ENCODE assay signal across 9 cellular contexts in genomic region chr6:157236040-157236725, GRCh38.
DNase-seq lines count a peak whose midpoint lies in the region; ATAC-seq and TF ChIP-seq lines count a peak whose summit lies in the region.
"Had no signal": no experiment of that assay in that cellular context is flagged by ENCODE, and none has a peak within 500 bp of the region (broad histone marks: within the 10 kb centered on the region; RNA-seq: fewer than 3 reads in every experiment).

No MANE protein-coding gene starts in this region.

- POLR2A ChIA-PET in RWPE1 (lab: Yijun Ruan, JAX; ENCODE audit: low non-redundant PET), result no interaction called here
- POLR2A ChIA-PET in activated CD4-positive, alpha-beta T cell treated with anti-CD3 and anti-CD28 coated beads, Interleukin-2, amount 10 ng/mL, durations not matched to agents 7 days and 5 days (lab: Charles Lee), result no interaction called here

- H3K27me3 ChIP-seq in GM06990 (replicated peaks; ENCODE audit: control insufficient read depth, insufficient read depth, low read length) (peaks cover 2% of the 10 kb centered on the region), osteoblast (ENCODE audit: insufficient read depth, low read length) (peaks cover 47% of the 10 kb centered on the region)

- no peak for ATAC-seq in T-helper 17 cell
- ATAC-seq: HCT116 had no signal

- H3K36me3 ChIP-seq in GM06990 (ENCODE audit: control insufficient read depth, insufficient read depth, low read length) (no peaks in the 10 kb centered on the region), osteoblast (ENCODE audit: insufficient read depth, low read length) (no peaks in the 10 kb centered on the region)

- no peaks in the 10 kb centered on the region for H3K79me2 ChIP-seq in osteoblast (ENCODE audit: insufficient read depth, low read length)

- H3K4me3 ChIP-seq in GM06990 (replicated peaks; ENCODE audit: low read depth, low read length) (peak overlapping the region; percentile 27), fibroblast of mammary gland (ENCODE audit: control insufficient read depth, low read depth, low read length) (peak overlapping the region; percentile 50), osteoblast (ENCODE audit: insufficient read depth, low read length) (peak overlapping the region; percentile 74)

- H3K27ac Mint-ChIP-seq in T-helper 17 cell, result peak overlapping the region; percentile 88
- no peak overlapping the region for H3K27ac Mint-ChIP-seq in activated CD4-positive, alpha-beta T cell treated with anti-CD3 and anti-CD28 coated beads, Interleukin-2, amount 10 ng/mL, durations not matched to agents 7 days and 5 days

- H3K9me3 ChIP-seq in T-helper 17 cell (ENCODE audit: control insufficient read depth, low read length, poor library complexity, severe bottlenecking), result no peaks in the 10 kb centered on the region
- no peaks in the 10 kb centered on the region for H3K9me3 ChIP-seq in osteoblast (ENCODE audit: low read depth, low read length)

- H3K9me3 Mint-ChIP-seq in activated CD4-positive, alpha-beta T cell treated with anti-CD3 and anti-CD28 coated beads, Interleukin-2, amount 10 ng/mL, durations not matched to agents 7 days and 5 days, result no peaks in the 10 kb centered on the region

- CTCF ChIA-PET in RWPE1 (lab: Yijun Ruan, JAX), result interaction anchor here (0.6 to 2.3 kb wide), 7 partner anchors 9 to 1881 kb away, joined by 3 to 9 read pairs (median 3); no protein-coding TSS in a partner anchor
- CTCF ChIA-PET in activated CD4-positive, alpha-beta T cell treated with anti-CD3 and anti-CD28 coated beads, Interleukin-2, amount 10 ng/mL, durations not matched to agents 7 days and 5 days (lab: Charles Lee), result interaction anchor here (0.6 to 2.7 kb wide), 16 partner anchors 12 to 494 kb away, joined by 3 to 18 read pairs (median 4); no protein-coding TSS in a partner anchor

- peaks cover 24% of the 10 kb centered on the region for H3K4me1 Mint-ChIP-seq in T-helper 17 cell
- peaks cover 25% of the 10 kb centered on the region for H3K4me1 Mint-ChIP-seq in activated CD4-positive, alpha-beta T cell treated with anti-CD3 and anti-CD28 coated beads, Interleukin-2, amount 10 ng/mL, durations not matched to agents 7 days and 5 days

- H4K20me1 ChIP-seq in osteoblast (ENCODE audit: insufficient read depth, low read length), result no peaks in the 10 kb centered on the region

- H3K27ac ChIP-seq in osteoblast (ENCODE audit: low read depth, low read length), result no peak overlapping the region
- H3K27ac ChIP-seq in RWPE1, result no peak overlapping the region

- peak overlapping the region; percentile 98 for H3K4me3 Mint-ChIP-seq in T-helper 17 cell
- no peak overlapping the region for H3K4me3 Mint-ChIP-seq in activated CD4-positive, alpha-beta T cell treated with anti-CD3 and anti-CD28 coated beads, Interleukin-2, amount 10 ng/mL, durations not matched to agents 7 days and 5 days

- H3K36me3 Mint-ChIP-seq in T-helper 17 cell (ENCODE audit: low read depth), result peaks cover 4% of the 10 kb centered on the region
- peaks cover 7% of the 10 kb centered on the region for H3K36me3 Mint-ChIP-seq in activated CD4-positive, alpha-beta T cell treated with anti-CD3 and anti-CD28 coated beads, Interleukin-2, amount 10 ng/mL, durations not matched to agents 7 days and 5 days (ENCODE audit: low read depth)

- H3K4me2 ChIP-seq in osteoblast (ENCODE audit: insufficient read depth, low read length), result peak overlapping the region; percentile 89

- no peak for DNase-seq in GM06990 (ENCODE audit: extremely low read depth, insufficient read length)
- no peak for DNase-seq in T-helper 17 cell
- DNase-seq in fibroblast of mammary gland (ENCODE audit: low read depth), result no peak
- peak; percentile 89 for DNase-seq in osteoblast (ENCODE audit: insufficient read length, low spot score, missing footprints)
- DNase-seq in islet precursor cell, result no peak
- no peak for DNase-seq in NCI-H1105 (lab: John Stamatoyannopoulos, UW)
- no peak for DNase-seq in RWPE1 (ENCODE audit: low spot score)
- DNase-seq in activated CD4-positive, alpha-beta T cell treated with anti-CD3 and anti-CD28 coated beads, Interleukin-2, amount 10 ng/mL, durations not matched to agents 7 days and 5 days, result no peak

- H3K27me3 Mint-ChIP-seq in T-helper 17 cell, result peaks cover 40% of the 10 kb centered on the region
- peaks cover 48% of the 10 kb centered on the region for H3K27me3 Mint-ChIP-seq in activated CD4-positive, alpha-beta T cell treated with anti-CD3 and anti-CD28 coated beads, Interleukin-2, amount 10 ng/mL, durations not matched to agents 7 days and 5 days

- H2AFZ ChIP-seq in osteoblast (ENCODE audit: low read length), result peak overlapping the region; percentile 83

- TF ChIP-seq CTCF in GM06990 (IDR thresholded peaks at IDR 0.05; ENCODE audit: insufficient read depth, low read length, poor library complexity, severe bottlenecking) (no peak), fibroblast of mammary gland (conservative IDR thresholded peaks at IDR 0.05; ENCODE audit: control insufficient read depth, insufficient read depth, low read depth, low read length) (no peak), osteoblast (IDR thresholded peaks at IDR 0.05; ENCODE audit: extremely low read depth, low read depth, low read length) (no peak), RWPE1 (conservative IDR thresholded peaks at IDR 0.05; ENCODE audit: low read depth) (no peak)

- H3K4me1 ChIP-seq in osteoblast (ENCODE audit: insufficient read depth, low read length), result peaks cover 6% of the 10 kb centered on the region
